21 cellular contexts compared by ENCODE assay signal in genomic region chr14:44461811-44462210, GRCh38. TPM values are rescaled to one million over a fixed set of nuclear protein-coding genes. Genes with fewer than 3 reads are reported as not detected.
"Had no signal": no experiment of that assay in that cellular context is flagged by ENCODE, and none has a peak within 500 bp of the region (broad histone marks: within the 10 kb centered on the region; RNA-seq: fewer than 3 reads in every experiment).

No MANE protein-coding gene starts in this region.

- H3K27me3 ChIP-seq: MG63 had no signal

- H3K9me3 ChIP-seq: MG63 had no signal

- DNase-seq: Karpas-422, Kasumi-1, MG63, MM.1S, MV-4-11, NCI-H1048, NCI-H1417 treated with DMSO at 0.1 percent for 48 hours, NCI-H1436 treated with DMSO at 0.1 percent for 48 hours, NCI-H187, NCI-H187 treated with DMSO at 0.1 percent for 48 hours, NCI-H1930, NCI-H2107, NCI-H2171, NCI-H2171 treated with DMSO at 0.1 percent for 48 hours, NCI-H2227 treated with DMSO at 0.1 percent for 48 hours, NCI-H226, NCI-H446 treated with DMSO at 0.1 percent for 48 hours had no signal

- H3K4me3 ChIP-seq: MG63 had no signal

- H3K36me3 ChIP-seq: MG63 had no signal

RNA-seq across cellular contexts. Expression of gene FSCB, which starts 45.3 kb away (rescaled TPM):
- total RNA-seq: LHCN-M2, M059J, MCF 10A, NCI-H460 had no signal
